Comparison of ENCODE assay signal across 9 cellular contexts in the genomic region with DNA sequence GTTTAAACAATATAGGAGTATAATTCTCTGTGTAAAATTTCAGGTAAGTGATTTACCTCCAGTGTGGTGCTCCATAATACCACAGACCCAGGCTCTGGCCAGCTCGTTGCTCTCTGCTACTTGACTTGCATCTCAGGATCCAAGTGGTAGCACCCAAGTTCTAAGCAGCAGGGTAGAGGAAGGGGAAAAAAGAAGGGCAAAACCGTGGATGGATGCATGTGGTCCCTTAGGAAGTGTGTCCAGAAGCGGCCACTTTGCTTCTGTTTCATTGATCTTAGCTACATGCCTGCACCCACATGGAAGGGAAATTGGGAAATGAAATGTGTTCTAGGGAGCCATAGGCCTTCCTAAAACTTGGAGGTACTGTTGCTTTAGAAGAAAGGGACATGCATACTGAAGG.
"Had no signal": no experiment of that assay in that cellular context is flagged by ENCODE, and none has a peak within 500 bp of the region (broad histone marks: within the 10 kb centered on the region; RNA-seq: fewer than 3 reads in every experiment).

No MANE protein-coding gene starts in this region.

- H3K4me3 Mint-ChIP-seq: GM23338, H9, HFFc6 had no signal

- DNase-seq: GM23248, GOT3, H7, H9, HCEC 1CT, HFFc6 had no signal

- H3K9ac ChIP-seq: GM23248 had no signal

- H3K9me3 ChIP-seq: HAP-1 had no signal

- H3K27ac ChIP-seq: GM23248 had no signal

- H3K4me2 ChIP-seq: GM23338 had no signal

- H2AFZ ChIP-seq: GM23248, GM23338 had no signal

- H3K36me3 ChIP-seq: HAP-1 had no signal

- H3K27ac Mint-ChIP-seq: GM23338, H9, HFFc6 had no signal

- H3K4me3 ChIP-seq: GM23248, GM23338, HAP-1 had no signal

- ATAC-seq: GM23338, HCT116 had no signal
